19 cellular contexts compared by ENCODE assay signal in the genomic region with DNA sequence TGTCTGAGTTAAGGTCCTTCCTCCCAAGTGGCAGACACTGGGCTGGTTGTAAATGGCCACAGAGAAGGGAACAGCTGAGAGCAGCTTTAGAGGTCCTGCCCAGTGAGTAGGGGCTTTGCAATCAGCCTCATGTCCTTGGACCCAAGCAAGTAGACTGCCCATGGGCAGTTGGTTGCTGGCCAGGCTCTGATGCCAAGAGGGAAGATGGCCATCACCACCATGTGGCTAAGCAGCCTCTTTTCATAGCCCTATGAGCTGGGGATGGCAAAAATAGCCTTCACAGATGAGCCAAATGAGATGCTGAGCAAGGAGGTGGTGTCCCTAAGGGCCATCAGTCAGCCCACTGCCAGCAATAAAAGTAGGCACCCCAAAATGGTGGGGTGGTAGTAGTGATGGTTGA. TPM values are rescaled to one million over a fixed set of nuclear protein-coding genes. Genes with fewer than 3 reads are reported as not detected.
DNase-seq lines count a peak whose midpoint lies in the region; ATAC-seq and TF ChIP-seq lines count a peak whose summit lies in the region.
"Had no signal": no experiment of that assay in that cellular context is flagged by ENCODE, and none has a peak within 500 bp of the region (broad histone marks: within the 10 kb centered on the region; RNA-seq: fewer than 3 reads in every experiment).

No MANE protein-coding gene starts in this region.

- no peaks in the 10 kb centered on the region for H3K9me2 ChIP-seq in GM23338 (ENCODE audit: insufficient read depth)

- H4K20me1 ChIP-seq in GM23338 (replicated peaks; ENCODE audit: insufficient read depth) = peaks cover 18% of the 10 kb centered on the region; the same call in 1 of the 2 replicates

- H3K4me3 ChIP-seq in GM23338 (no peak overlapping the region), BE2C (ENCODE audit: low read depth, low read length) (no peak overlapping the region)
- H3K4me3 ChIP-seq: BLaER1, HAP-1 had no signal

- H3F3A ChIP-seq in GM23338 (replicated peaks; ENCODE audit: low read depth) = no peaks in the 10 kb centered on the region

- H3K9me3 ChIP-seq in BE2C = no peaks in the 10 kb centered on the region
- H3K9me3 ChIP-seq: BLaER1, Caco-2, HAP-1 had no signal

- peaks cover 23% of the 10 kb centered on the region for H3K27me3 Mint-ChIP-seq in GM23338 (ENCODE audit: insufficient read depth, low read depth, poor library complexity)

- no peaks in the 10 kb centered on the region for H3K9me3 Mint-ChIP-seq in GM23338
- H3K9me3 Mint-ChIP-seq: CD8-positive, alpha-beta T cell; HFFc6 had no signal

- H3K4me2 ChIP-seq in GM23338 = no peak overlapping the region
- H3K4me2 ChIP-seq: BLaER1 had no signal

- no peak overlapping the region for H3K4me3 Mint-ChIP-seq in GM23338
- H3K4me3 Mint-ChIP-seq: CD8-positive, alpha-beta T cell; HFFc6 had no signal

- TF ChIP-seq CTCF in VCaP (conservative IDR thresholded peaks at IDR 0.05) (no peak), GM23338 (conservative IDR thresholded peaks at IDR 0.05; ENCODE audit: low read depth in 2 of 2) (no peak), BE2C (IDR thresholded peaks at IDR 0.05; ENCODE audit: low read depth, low read length) (no peak)

- ATAC-seq in GM23338 = no peak
- ATAC-seq: CD8-positive, alpha-beta T cell had no signal

- intact Hi-C loops in posterior vena cava (cut with DNase I) = no loop called here

- peak; percentile 63 for DNase-seq in cerebellum (ENCODE audit: low spot score)
- DNase-seq in medulla oblongata (ENCODE audit: extremely low spot score) = peak; percentile 38
- DNase-seq in posterior vena cava (ENCODE audit: low spot score) = peak; percentile 28
- no peak for DNase-seq in GM23338 (ENCODE audit: low spot score)
- DNase-seq in Kasumi-1 (lab: John Stamatoyannopoulos, UW) = no peak
- no peak for DNase-seq in BE2C
- DNase-seq in GDM1 (lab: John Stamatoyannopoulos, UW) = no peak
- DNase-seq: Caco-2; CD4-positive, CD25-positive, alpha-beta regulatory T cell; CD8-positive, alpha-beta T cell; DMS153; DND-41; GF-D8; GOT3; HFFc6 had no signal

- no peak overlapping the region for H2AFZ ChIP-seq in GM23338

- H3K36me3 Mint-ChIP-seq in GM23338 (ENCODE audit: low read depth) = no peaks in the 10 kb centered on the region; the same call in 2 of the 3 replicates
- H3K36me3 Mint-ChIP-seq: CD8-positive, alpha-beta T cell had no signal

- 0 out of 2 replicates have a peak, but pooled peaks cover 4% of the 10 kb centered on the region for H3K79me2 ChIP-seq in GM23338 (replicated peaks; ENCODE audit: insufficient read depth)

- H3K27ac ChIP-seq in VCaP (peak overlapping the region; percentile 97), GM23338 (ENCODE audit: low read depth) (no peak overlapping the region)
- H3K27ac ChIP-seq: BLaER1, C4-2B had no signal

- H3K4me1 Mint-ChIP-seq in GM23338 = peaks cover 24% of the 10 kb centered on the region

- no peaks in the 10 kb centered on the region; the same call in 1 of the 2 replicates for H3K36me3 ChIP-seq in GM23338 (ENCODE audit: insufficient read depth)
- no peaks in the 10 kb centered on the region for H3K36me3 ChIP-seq in BE2C
- H3K36me3 ChIP-seq: BLaER1, HAP-1 had no signal

- H3K4me1 ChIP-seq in GM23338 (ENCODE audit: insufficient read depth) (peaks cover 9% of the 10 kb centered on the region), BE2C (peaks cover 16% of the 10 kb centered on the region)
- H3K4me1 ChIP-seq: HAP-1 had no signal

- H3K27me3 ChIP-seq in GM23338 (ENCODE audit: insufficient read depth) = peaks cover 23% of the 10 kb centered on the region
- H3K27me3 ChIP-seq in BE2C = no peaks in the 10 kb centered on the region

- H3K27ac Mint-ChIP-seq in GM23338 = no peak overlapping the region
- H3K27ac Mint-ChIP-seq: CD4-positive, CD25-positive, alpha-beta regulatory T cell; CD8-positive, alpha-beta T cell; HFFc6 had no signal

TF ChIP-seq in GM23338, 12 proteins besides CTCF, POLR2A, EP300 and RAD21:
- TF ChIP-seq CREB1 (CRISPR knock-in tag; IDR thresholded peaks at IDR 0.05; ENCODE audit: low read depth) (no peak), EZH2phosphoT487 (IDR thresholded peaks at IDR 0.05; ENCODE audit: unreplicated experiment) (no peak), NANOG (IDR thresholded peaks at IDR 0.05; ENCODE audit: borderline replicate concordance) (no peak), POLR2AphosphoS5 (IDR thresholded peaks at IDR 0.05; ENCODE audit: low read depth) (no peak), ZNF331 (CRISPR knock-in tag; IDR thresholded peaks at IDR 0.05; ENCODE audit: low read depth) (no peak)
- TF ChIP-seq, protein P1, sequence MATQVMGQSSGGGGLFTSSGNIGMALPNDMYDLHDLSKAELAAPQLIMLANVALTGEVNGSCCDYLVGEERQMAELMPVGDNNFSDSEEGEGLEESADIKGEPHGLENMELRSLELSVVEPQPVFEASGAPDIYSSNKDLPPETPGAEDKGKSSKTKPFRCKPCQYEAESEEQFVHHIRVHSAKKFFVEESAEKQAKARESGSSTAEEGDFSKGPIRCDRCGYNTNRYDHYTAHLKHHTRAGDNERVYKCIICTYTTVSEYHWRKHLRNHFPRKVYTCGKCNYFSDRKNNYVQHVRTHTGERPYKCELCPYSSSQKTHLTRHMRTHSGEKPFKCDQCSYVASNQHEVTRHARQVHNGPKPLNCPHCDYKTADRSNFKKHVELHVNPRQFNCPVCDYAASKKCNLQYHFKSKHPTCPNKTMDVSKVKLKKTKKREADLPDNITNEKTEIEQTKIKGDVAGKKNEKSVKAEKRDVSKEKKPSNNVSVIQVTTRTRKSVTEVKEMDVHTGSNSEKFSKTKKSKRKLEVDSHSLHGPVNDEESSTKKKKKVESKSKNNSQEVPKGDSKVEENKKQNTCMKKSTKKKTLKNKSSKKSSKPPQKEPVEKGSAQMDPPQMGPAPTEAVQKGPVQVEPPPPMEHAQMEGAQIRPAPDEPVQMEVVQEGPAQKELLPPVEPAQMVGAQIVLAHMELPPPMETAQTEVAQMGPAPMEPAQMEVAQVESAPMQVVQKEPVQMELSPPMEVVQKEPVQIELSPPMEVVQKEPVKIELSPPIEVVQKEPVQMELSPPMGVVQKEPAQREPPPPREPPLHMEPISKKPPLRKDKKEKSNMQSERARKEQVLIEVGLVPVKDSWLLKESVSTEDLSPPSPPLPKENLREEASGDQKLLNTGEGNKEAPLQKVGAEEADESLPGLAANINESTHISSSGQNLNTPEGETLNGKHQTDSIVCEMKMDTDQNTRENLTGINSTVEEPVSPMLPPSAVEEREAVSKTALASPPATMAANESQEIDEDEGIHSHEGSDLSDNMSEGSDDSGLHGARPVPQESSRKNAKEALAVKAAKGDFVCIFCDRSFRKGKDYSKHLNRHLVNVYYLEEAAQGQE (IDR thresholded peaks at IDR 0.05; ENCODE audit: unreplicated experiment) = no peak

RNA-seq across cellular contexts. Expression of a gene that starts 3.2 kb away (rescaled TPM):
- 55.6 TPM for total RNA-seq in cerebellum
- not detected for total RNA-seq in posterior vena cava
- total RNA-seq in GM23338 (2014; rRNA removed; shearing (Covaris generic)) = 7.8 and 11.1 TPM in 2 replicates
- 3.2 and 3.9 TPM in 2 replicates for polyA plus RNA-seq in GM23338 (2016; fragmentation: Nextera tagmentation; extraction: Ambion mirVana)
- 5.1 TPM for polyA plus RNA-seq in BE2C (2012; ENCODE audit: insufficient read depth, insufficient read length, low read depth)
- total RNA-seq: HFFc6 had no signal

Comparison
In these comparisons a context has a peak if more than half of its experiments do, and no peak if none do; other contexts are left out.
1. DNase-seq: peak in cerebellum (single experiment), medulla oblongata (single experiment) and posterior vena cava (single experiment); none in GM23338 (single experiment), Kasumi-1 (0 of 2), BE2C (single experiment) and GDM1 (single experiment).